1 cellular context compared by ENCODE assay signal in the genomic region with DNA sequence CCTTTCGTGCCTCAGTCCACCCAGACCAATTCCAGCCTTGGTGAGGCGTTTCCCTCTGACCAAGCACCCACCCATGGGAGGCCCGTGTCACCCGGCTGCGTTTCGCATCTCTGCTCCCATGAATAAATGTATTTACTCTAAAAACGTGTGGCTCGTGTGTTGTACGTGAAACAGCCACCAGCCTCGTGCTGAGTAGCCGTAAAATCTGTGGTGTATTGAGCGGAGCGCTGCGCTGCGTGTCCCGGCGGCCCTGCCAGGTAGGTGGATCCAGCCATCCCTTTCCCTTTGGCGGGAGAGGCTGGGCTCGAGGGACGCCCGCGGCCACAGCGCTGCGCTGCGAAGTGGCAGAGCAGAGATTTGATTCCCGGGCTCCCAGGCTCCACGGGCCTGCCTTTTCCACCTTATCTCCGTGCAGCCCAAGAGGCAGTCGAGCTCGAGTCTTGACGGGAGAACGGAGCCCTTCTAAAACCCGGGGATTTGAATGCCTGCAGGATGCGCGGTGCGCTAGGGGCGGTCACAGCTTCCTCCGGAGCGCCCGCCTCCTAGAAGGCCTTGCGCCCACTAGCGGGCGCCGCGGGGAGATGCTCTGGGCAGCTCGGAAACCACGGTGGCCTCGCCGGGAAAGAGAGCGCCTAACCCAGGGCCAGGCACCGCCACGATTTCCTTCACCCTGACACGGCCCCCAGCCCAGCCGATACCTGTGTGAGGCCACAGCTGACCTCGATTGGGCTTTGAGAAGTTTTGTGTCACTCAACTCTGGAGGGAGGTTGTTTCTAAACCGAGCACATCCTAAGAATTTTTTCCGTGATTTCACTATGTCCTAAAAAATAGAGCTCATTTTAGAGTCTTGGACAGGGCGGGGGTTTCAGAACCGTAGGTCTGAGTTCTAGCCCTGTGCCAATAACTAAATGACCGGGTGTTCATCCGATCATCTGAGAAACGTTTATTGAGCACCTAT.
A peak's percentile ranks its signal among the peaks of the same experiment; 100 is the strongest.
TF ChIP-seq lines count a peak whose summit lies in the region.

No MANE protein-coding gene starts in this region.

TF ChIP-seq in H1, 55 proteins besides CTCF, POLR2A, EP300 and RAD21:
- 0 out of 2 replicates have a peak, but pooled peaks have one; percentile 42 for TF ChIP-seq CREB1 (IDR thresholded peaks at IDR 0.05)
- no peak for TF ChIP-seq ASH2L (IDR thresholded peaks at IDR 0.05; ENCODE audit: low read length)
- TF ChIP-seq, protein P1, sequence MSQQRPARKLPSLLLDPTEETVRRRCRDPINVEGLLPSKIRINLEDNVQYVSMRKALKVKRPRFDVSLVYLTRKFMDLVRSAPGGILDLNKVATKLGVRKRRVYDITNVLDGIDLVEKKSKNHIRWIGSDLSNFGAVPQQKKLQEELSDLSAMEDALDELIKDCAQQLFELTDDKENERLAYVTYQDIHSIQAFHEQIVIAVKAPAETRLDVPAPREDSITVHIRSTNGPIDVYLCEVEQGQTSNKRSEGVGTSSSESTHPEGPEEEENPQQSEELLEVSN (IDR thresholded peaks at IDR 0.05), result peak; percentile 97
- no peak for TF ChIP-seq POLR2AphosphoS5 (IDR thresholded peaks at IDR 0.05; ENCODE audit: low read depth, low read length)
- no peak for TF ChIP-seq SP1 (IDR thresholded peaks at IDR 0.05; ENCODE audit: low read depth, low read length)
- no peak for TF ChIP-seq CHD2 (IDR thresholded peaks at IDR 0.05; ENCODE audit: low read length)
- TF ChIP-seq, protein P2, sequence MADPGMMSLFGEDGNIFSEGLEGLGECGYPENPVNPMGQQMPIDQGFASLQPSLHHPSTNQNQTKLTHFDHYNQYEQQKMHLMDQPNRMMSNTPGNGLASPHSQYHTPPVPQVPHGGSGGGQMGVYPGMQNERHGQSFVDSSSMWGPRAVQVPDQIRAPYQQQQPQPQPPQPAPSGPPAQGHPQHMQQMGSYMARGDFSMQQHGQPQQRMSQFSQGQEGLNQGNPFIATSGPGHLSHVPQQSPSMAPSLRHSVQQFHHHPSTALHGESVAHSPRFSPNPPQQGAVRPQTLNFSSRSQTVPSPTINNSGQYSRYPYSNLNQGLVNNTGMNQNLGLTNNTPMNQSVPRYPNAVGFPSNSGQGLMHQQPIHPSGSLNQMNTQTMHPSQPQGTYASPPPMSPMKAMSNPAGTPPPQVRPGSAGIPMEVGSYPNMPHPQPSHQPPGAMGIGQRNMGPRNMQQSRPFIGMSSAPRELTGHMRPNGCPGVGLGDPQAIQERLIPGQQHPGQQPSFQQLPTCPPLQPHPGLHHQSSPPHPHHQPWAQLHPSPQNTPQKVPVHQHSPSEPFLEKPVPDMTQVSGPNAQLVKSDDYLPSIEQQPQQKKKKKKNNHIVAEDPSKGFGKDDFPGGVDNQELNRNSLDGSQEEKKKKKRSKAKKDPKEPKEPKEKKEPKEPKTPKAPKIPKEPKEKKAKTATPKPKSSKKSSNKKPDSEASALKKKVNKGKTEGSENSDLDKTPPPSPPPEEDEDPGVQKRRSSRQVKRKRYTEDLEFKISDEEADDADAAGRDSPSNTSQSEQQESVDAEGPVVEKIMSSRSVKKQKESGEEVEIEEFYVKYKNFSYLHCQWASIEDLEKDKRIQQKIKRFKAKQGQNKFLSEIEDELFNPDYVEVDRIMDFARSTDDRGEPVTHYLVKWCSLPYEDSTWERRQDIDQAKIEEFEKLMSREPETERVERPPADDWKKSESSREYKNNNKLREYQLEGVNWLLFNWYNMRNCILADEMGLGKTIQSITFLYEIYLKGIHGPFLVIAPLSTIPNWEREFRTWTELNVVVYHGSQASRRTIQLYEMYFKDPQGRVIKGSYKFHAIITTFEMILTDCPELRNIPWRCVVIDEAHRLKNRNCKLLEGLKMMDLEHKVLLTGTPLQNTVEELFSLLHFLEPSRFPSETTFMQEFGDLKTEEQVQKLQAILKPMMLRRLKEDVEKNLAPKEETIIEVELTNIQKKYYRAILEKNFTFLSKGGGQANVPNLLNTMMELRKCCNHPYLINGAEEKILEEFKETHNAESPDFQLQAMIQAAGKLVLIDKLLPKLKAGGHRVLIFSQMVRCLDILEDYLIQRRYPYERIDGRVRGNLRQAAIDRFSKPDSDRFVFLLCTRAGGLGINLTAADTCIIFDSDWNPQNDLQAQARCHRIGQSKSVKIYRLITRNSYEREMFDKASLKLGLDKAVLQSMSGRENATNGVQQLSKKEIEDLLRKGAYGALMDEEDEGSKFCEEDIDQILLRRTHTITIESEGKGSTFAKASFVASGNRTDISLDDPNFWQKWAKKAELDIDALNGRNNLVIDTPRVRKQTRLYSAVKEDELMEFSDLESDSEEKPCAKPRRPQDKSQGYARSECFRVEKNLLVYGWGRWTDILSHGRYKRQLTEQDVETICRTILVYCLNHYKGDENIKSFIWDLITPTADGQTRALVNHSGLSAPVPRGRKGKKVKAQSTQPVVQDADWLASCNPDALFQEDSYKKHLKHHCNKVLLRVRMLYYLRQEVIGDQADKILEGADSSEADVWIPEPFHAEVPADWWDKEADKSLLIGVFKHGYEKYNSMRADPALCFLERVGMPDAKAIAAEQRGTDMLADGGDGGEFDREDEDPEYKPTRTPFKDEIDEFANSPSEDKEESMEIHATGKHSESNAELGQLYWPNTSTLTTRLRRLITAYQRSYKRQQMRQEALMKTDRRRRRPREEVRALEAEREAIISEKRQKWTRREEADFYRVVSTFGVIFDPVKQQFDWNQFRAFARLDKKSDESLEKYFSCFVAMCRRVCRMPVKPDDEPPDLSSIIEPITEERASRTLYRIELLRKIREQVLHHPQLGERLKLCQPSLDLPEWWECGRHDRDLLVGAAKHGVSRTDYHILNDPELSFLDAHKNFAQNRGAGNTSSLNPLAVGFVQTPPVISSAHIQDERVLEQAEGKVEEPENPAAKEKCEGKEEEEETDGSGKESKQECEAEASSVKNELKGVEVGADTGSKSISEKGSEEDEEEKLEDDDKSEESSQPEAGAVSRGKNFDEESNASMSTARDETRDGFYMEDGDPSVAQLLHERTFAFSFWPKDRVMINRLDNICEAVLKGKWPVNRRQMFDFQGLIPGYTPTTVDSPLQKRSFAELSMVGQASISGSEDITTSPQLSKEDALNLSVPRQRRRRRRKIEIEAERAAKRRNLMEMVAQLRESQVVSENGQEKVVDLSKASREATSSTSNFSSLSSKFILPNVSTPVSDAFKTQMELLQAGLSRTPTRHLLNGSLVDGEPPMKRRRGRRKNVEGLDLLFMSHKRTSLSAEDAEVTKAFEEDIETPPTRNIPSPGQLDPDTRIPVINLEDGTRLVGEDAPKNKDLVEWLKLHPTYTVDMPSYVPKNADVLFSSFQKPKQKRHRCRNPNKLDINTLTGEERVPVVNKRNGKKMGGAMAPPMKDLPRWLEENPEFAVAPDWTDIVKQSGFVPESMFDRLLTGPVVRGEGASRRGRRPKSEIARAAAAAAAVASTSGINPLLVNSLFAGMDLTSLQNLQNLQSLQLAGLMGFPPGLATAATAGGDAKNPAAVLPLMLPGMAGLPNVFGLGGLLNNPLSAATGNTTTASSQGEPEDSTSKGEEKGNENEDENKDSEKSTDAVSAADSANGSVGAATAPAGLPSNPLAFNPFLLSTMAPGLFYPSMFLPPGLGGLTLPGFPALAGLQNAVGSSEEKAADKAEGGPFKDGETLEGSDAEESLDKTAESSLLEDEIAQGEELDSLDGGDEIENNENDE (IDR thresholded peaks at IDR 0.05; ENCODE audit: insufficient replicate concordance, low read length), result no peak
- peak; percentile 88 for TF ChIP-seq KDM4A (IDR thresholded peaks at IDR 0.05; ENCODE audit: low read depth, low read length, severe bottlenecking)
- no peak for TF ChIP-seq CTBP2 (IDR thresholded peaks at IDR 0.05; ENCODE audit: borderline replicate concordance, insufficient read depth, insufficient read length, low read length)
- peak; percentile 51; the same call in 1 of the 2 replicates for TF ChIP-seq TAF1 (IDR thresholded peaks at IDR 0.05; ENCODE audit: low read depth, low read length)
- no peak for TF ChIP-seq YY1 (IDR thresholded peaks at IDR 0.05; ENCODE audit: low read depth, low read length)
- no peak for TF ChIP-seq FOSL1 (IDR thresholded peaks at IDR 0.05; ENCODE audit: insufficient read depth, low read depth, low read length)
- TF ChIP-seq RBBP5 (IDR thresholded peaks at IDR 0.05; ENCODE audit: borderline replicate concordance, low read depth, low read length), result no peak; the same call in 1 of the 2 replicates
- no peak for TF ChIP-seq CBX8 (IDR thresholded peaks at IDR 0.05; ENCODE audit: borderline replicate concordance, low read depth, low read length)
- 0 out of 2 replicates have a peak, but pooled peaks have one; percentile 45 for TF ChIP-seq SP4 (IDR thresholded peaks at IDR 0.05; ENCODE audit: low read length)
- no peak for TF ChIP-seq EGR1 (IDR thresholded peaks at IDR 0.05; ENCODE audit: borderline replicate concordance, low read depth, low read length)
- no peak for TF ChIP-seq HDAC2 (IDR thresholded peaks at IDR 0.05; ENCODE audit: borderline replicate concordance in 1 of 2, low read depth in 2 of 2, low read length in 2 of 2)
- no peak for TF ChIP-seq CHD1 (IDR thresholded peaks at IDR 0.05; ENCODE audit: low read depth, low read length)
- TF ChIP-seq, protein P3, sequence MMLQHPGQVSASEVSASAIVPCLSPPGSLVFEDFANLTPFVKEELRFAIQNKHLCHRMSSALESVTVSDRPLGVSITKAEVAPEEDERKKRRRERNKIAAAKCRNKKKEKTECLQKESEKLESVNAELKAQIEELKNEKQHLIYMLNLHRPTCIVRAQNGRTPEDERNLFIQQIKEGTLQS (IDR thresholded peaks at IDR 0.05; ENCODE audit: insufficient read depth, low read depth, low read length), result no peak; the same call in 1 of the 2 replicates
- peak; percentile 33 for TF ChIP-seq TAF7 (optimal IDR thresholded peaks at IDR 0.05; ENCODE audit: borderline replicate concordance, low read depth, low read length)
- no peak for TF ChIP-seq BACH1 (IDR thresholded peaks at IDR 0.05; ENCODE audit: low read length)
- TF ChIP-seq KDM1A (IDR thresholded peaks at IDR 0.05; ENCODE audit: borderline replicate concordance, low read length), result no peak
- no peak for TF ChIP-seq SP2 (IDR thresholded peaks at IDR 0.05; ENCODE audit: low read length)
- TF ChIP-seq GTF2F1 (IDR thresholded peaks at IDR 0.05; ENCODE audit: borderline replicate concordance, low read depth, low read length), result no peak
- no peak for TF ChIP-seq TCF12 (IDR thresholded peaks at IDR 0.05; ENCODE audit: low read depth, low read length)
- no peak; the same call in 1 of the 2 replicates for TF ChIP-seq GABPA (IDR thresholded peaks at IDR 0.05; ENCODE audit: borderline replicate concordance, insufficient read depth, low read length)
- TF ChIP-seq RXRA (IDR thresholded peaks at IDR 0.05; ENCODE audit: insufficient read depth, low read depth, low read length), result no peak
- peak; percentile 54; the same call in 1 of the 2 replicates for TF ChIP-seq PHF8 (conservative IDR thresholded peaks at IDR 0.05; ENCODE audit: low read depth, low read length)
- TF ChIP-seq POU5F1 (IDR thresholded peaks at IDR 0.05; ENCODE audit: low read depth, low read length), result no peak
- TF ChIP-seq BCL11A (IDR thresholded peaks at IDR 0.05; ENCODE audit: low read depth in 2 of 2, low read length in 2 of 2), result no peak
- no peak for TF ChIP-seq NANOG (IDR thresholded peaks at IDR 0.05; ENCODE audit: insufficient read depth, low read depth, low read length, poor library complexity, severe bottlenecking)
- no peak for TF ChIP-seq SIRT6 (IDR thresholded peaks at IDR 0.05; ENCODE audit: low read length)
- peak; percentile 39; the same call in 1 of the 2 replicates for TF ChIP-seq TBP (IDR thresholded peaks at IDR 0.05; ENCODE audit: low read depth, low read length)
- TF ChIP-seq HDAC6 (IDR thresholded peaks at IDR 0.05; ENCODE audit: low read depth, low read length), result no peak
- no peak for TF ChIP-seq RFX5 (IDR thresholded peaks at IDR 0.05; ENCODE audit: borderline replicate concordance, low read depth, low read length)
- no peak for TF ChIP-seq SIN3A (conservative IDR thresholded peaks at IDR 0.05 in 1 of 2, IDR thresholded peaks at IDR 0.05 in 1 of 2; ENCODE audit: low read depth in 1 of 2, low read length in 2 of 2)
- peak; percentile 3; the same call in 1 of the 2 replicates for TF ChIP-seq TEAD4 (IDR thresholded peaks at IDR 0.05; ENCODE audit: low read depth, low read length)
- TF ChIP-seq, protein P4, sequence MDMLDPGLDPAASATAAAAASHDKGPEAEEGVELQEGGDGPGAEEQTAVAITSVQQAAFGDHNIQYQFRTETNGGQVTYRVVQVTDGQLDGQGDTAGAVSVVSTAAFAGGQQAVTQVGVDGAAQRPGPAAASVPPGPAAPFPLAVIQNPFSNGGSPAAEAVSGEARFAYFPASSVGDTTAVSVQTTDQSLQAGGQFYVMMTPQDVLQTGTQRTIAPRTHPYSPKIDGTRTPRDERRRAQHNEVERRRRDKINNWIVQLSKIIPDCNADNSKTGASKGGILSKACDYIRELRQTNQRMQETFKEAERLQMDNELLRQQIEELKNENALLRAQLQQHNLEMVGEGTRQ (IDR thresholded peaks at IDR 0.05; ENCODE audit: low read length), result no peak
- TF ChIP-seq NRF1 (IDR thresholded peaks at IDR 0.05; ENCODE audit: low read depth, low read length), result no peak
- no peak for TF ChIP-seq CEBPB (IDR thresholded peaks at IDR 0.05; ENCODE audit: low read depth, low read length)
- TF ChIP-seq JUN (IDR thresholded peaks at IDR 0.05; ENCODE audit: low read depth, low read length), result no peak
- peak; percentile 40; the same call in 1 of the 2 replicates for TF ChIP-seq SUZ12 (IDR thresholded peaks at IDR 0.05; ENCODE audit: low read length)
- TF ChIP-seq KDM5A (IDR thresholded peaks at IDR 0.05; ENCODE audit: low read length), result no peak
- no peak for TF ChIP-seq JUND (IDR thresholded peaks at IDR 0.05; ENCODE audit: low read length)
- TF ChIP-seq, protein P5, sequence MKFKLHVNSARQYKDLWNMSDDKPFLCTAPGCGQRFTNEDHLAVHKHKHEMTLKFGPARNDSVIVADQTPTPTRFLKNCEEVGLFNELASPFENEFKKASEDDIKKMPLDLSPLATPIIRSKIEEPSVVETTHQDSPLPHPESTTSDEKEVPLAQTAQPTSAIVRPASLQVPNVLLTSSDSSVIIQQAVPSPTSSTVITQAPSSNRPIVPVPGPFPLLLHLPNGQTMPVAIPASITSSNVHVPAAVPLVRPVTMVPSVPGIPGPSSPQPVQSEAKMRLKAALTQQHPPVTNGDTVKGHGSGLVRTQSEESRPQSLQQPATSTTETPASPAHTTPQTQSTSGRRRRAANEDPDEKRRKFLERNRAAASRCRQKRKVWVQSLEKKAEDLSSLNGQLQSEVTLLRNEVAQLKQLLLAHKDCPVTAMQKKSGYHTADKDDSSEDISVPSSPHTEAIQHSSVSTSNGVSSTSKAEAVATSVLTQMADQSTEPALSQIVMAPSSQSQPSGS (IDR thresholded peaks at IDR 0.05; ENCODE audit: low read length), result no peak
- no peak for TF ChIP-seq ZNF274 (IDR thresholded peaks at IDR 0.05; ENCODE audit: borderline replicate concordance, extremely low read depth, low read length)
- no peak for TF ChIP-seq SRF (IDR thresholded peaks at IDR 0.05; ENCODE audit: low read depth, low read length)
- TF ChIP-seq MAFK (IDR thresholded peaks at IDR 0.05; ENCODE audit: low read depth, low read length), result no peak
- TF ChIP-seq, protein P6, sequence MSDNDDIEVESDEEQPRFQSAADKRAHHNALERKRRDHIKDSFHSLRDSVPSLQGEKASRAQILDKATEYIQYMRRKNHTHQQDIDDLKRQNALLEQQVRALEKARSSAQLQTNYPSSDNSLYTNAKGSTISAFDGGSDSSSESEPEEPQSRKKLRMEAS (IDR thresholded peaks at IDR 0.05), result peak; percentile 88
- no peak for TF ChIP-seq SIX5 (IDR thresholded peaks at IDR 0.05; ENCODE audit: low read depth, low read length)
TF ChIP-seq in H1: peak in this region for 11.
